Comparison of ENCODE assay signal across 13 cellular contexts in the genomic region with DNA sequence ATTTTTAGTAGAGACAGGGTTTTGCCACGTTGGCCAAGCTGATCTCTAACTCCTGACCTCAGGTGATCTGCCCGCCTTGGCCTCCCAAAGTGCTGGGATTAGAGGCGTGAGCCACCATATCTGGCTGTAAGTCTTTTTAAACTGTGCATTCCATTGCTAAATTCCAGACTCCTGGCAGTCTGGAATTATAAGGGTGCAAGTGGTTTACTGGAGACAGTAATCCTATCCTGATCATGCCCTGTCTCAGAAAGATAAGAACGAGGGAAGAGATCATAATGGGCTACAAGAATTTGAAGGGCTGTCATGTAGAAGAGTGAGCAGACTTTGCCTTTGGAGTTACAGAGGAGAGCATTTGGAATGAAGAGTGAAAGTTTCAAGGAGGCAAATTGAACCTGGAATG. TPM values are rescaled to one million over a fixed set of nuclear protein-coding genes. Genes with fewer than 3 reads are reported as not detected.
DNase-seq lines count a peak whose midpoint lies in the region; TF ChIP-seq lines count a peak whose summit lies in the region.
"Had no signal": no experiment of that assay in that cellular context is flagged by ENCODE, and none has a peak within 500 bp of the region (broad histone marks: within the 10 kb centered on the region; RNA-seq: fewer than 3 reads in every experiment).

No MANE protein-coding gene starts in this region.

- no peak overlapping the region for H3K18ac ChIP-seq in trophoblast cell (ENCODE audit: low read length)

- no peak overlapping the region for H2BK12ac ChIP-seq in trophoblast cell (ENCODE audit: low read length)

- H3K4me3 Mint-ChIP-seq in immature natural killer cell = no peak overlapping the region
- H3K4me3 Mint-ChIP-seq: B cell; CD4-positive, CD25-positive, alpha-beta regulatory T cell; CD8-positive, alpha-beta memory T cell had no signal

- no peak for TF ChIP-seq CTCF in BE2C (IDR thresholded peaks at IDR 0.05; ENCODE audit: low read depth, low read length)

- H3K4me1 ChIP-seq in BE2C (peaks cover 37% of the 10 kb centered on the region), trophoblast cell (ENCODE audit: control insufficient read depth in 1 of 2, insufficient read depth in 2 of 2, low read length in 2 of 2) (peaks cover 3 to 15% of the 10 kb centered on the region in 2 experiments)

- H3K4me2 ChIP-seq in trophoblast cell (ENCODE audit: low read length) = peak overlapping the region; percentile 45

- H3K9me3 ChIP-seq in BE2C (no peaks in the 10 kb centered on the region), trophoblast cell (ENCODE audit: insufficient read depth, low read depth, low read length) (no peaks in the 10 kb centered on the region)
- H3K9me3 ChIP-seq: HAP-1 had no signal

- H3K9ac ChIP-seq in trophoblast cell (ENCODE audit: low read length) = peak overlapping the region; percentile 2
- H3K9ac ChIP-seq: GM23248 had no signal

- no peak overlapping the region for H2AK5ac ChIP-seq in trophoblast cell (ENCODE audit: low read length)

- H2BK5ac ChIP-seq in trophoblast cell (ENCODE audit: low read depth, low read length, poor library complexity) = peak overlapping the region; percentile 71

- H3K36me3 Mint-ChIP-seq in immature natural killer cell = peaks cover 0 to 5% (median 0%) of the 10 kb centered on the region in 3 donors
- H3K36me3 Mint-ChIP-seq: CD4-positive, CD25-positive, alpha-beta regulatory T cell had no signal

- H3K36me3 ChIP-seq in BE2C = no peaks in the 10 kb centered on the region
- peaks cover 8 to 18% of the 10 kb centered on the region in 2 experiments for H3K36me3 ChIP-seq in trophoblast cell (ENCODE audit: control insufficient read depth in 1 of 2, insufficient read depth in 2 of 2, low read length in 2 of 2)
- H3K36me3 ChIP-seq: HAP-1 had no signal

- H3K27ac ChIP-seq in trophoblast cell (ENCODE audit: low read depth, low read length) = peak overlapping the region; percentile 95
- H3K27ac ChIP-seq: GM23248 had no signal

- peaks cover 2% of the 10 kb centered on the region for H3K79me2 ChIP-seq in trophoblast cell (ENCODE audit: control insufficient read depth, insufficient read depth, low read length, poor library complexity)

- no peak overlapping the region for H3K27ac Mint-ChIP-seq in immature natural killer cell
- H3K27ac Mint-ChIP-seq: B cell; CD4-positive, CD25-positive, alpha-beta regulatory T cell; CD8-positive, alpha-beta memory T cell had no signal

- peak overlapping the region; percentile 70 for H4K91ac ChIP-seq in trophoblast cell (ENCODE audit: low read depth, low read length)

- no peak overlapping the region for H4K8ac ChIP-seq in trophoblast cell (ENCODE audit: low read depth, low read length)

- H3K27me3 ChIP-seq in BE2C (no peaks in the 10 kb centered on the region), trophoblast cell (ENCODE audit: insufficient read depth, low read length) (no peaks in the 10 kb centered on the region)

- H3K14ac ChIP-seq in trophoblast cell (ENCODE audit: low read length) = no peak overlapping the region

- H3K23ac ChIP-seq in trophoblast cell (ENCODE audit: low read length) = no peak overlapping the region

- H3K4me3 ChIP-seq in BE2C (ENCODE audit: low read depth, low read length) = peak overlapping the region; percentile 14; the same call in 1 of the 2 replicates
- H3K4me3 ChIP-seq in trophoblast cell (ENCODE audit: low read depth, low read length) = peak overlapping the region; percentile 51
- H3K4me3 ChIP-seq: GM23248, HAP-1 had no signal

- no peak overlapping the region for H3K4ac ChIP-seq in trophoblast cell (ENCODE audit: low read depth, low read length)

- peaks cover 0 to 5% (median 2%) of the 10 kb centered on the region in 3 donors for H3K27me3 Mint-ChIP-seq in immature natural killer cell (ENCODE audit: low read depth in 3 of 3)
- H3K27me3 Mint-ChIP-seq: B cell had no signal

- H3K4me1 Mint-ChIP-seq in immature natural killer cell = no peaks in the 10 kb centered on the region

- H3K9me3 Mint-ChIP-seq in immature natural killer cell = no peaks in the 10 kb centered on the region
- H3K9me3 Mint-ChIP-seq: CD4-positive, CD25-positive, alpha-beta regulatory T cell; CD8-positive, alpha-beta memory T cell had no signal

- DNase-seq in BE2C (no peak), SK-N-DZ (ENCODE audit: low spot score) (peak; percentile 67), islet precursor cell (peak; percentile 75), trophoblast cell (peak; percentile 76 to 91), immature natural killer cell (no peak)
- DNase-seq in stimulated activated CD4-positive, alpha-beta T cell treated with anti-CD3 and anti-CD28 coated beads, Interleukin-2, amount 100 ng/mL, for 24 hours = no peak
- DNase-seq: C1 segment of cervical spinal cord; CD4-positive, CD25-positive, alpha-beta regulatory T cell; CD8-positive, alpha-beta memory T cell; COR-L47; GM23248 had no signal

- H4K12ac ChIP-seq in trophoblast cell (ENCODE audit: low read depth, low read length) = no peak overlapping the region

- WGBS in trophoblast cell (ENCODE audit: extremely low coverage, insufficient coverage, insufficient read length) = no CpG with 5 or more reads among the region's 4 CpGs

- H2AFZ ChIP-seq in trophoblast cell (ENCODE audit: insufficient read depth, low read length, poor library complexity) = no peak overlapping the region
- H2AFZ ChIP-seq: GM23248 had no signal

- H2BK120ac ChIP-seq in trophoblast cell (ENCODE audit: insufficient read depth, low read length, poor library complexity) = peak overlapping the region; percentile 29

- H3K79me1 ChIP-seq in trophoblast cell (ENCODE audit: low read length) = peaks cover 22% of the 10 kb centered on the region

RNA-seq across cellular contexts. Expression of a gene that starts 6.8 kb away (rescaled TPM):
- 12.2 TPM for polyA plus RNA-seq in BE2C (2012; ENCODE audit: insufficient read depth, insufficient read length, low read depth)
- 18.4 and 19.1 TPM in 2 replicates for polyA plus RNA-seq in SK-N-DZ (2014; cell fraction: cytosol; rRNA removed)
- polyA plus RNA-seq in SK-N-DZ (2014; cell fraction: nucleus; rRNA removed) = 31.2 and 49.7 TPM in 2 replicates
- 46.9 and 48.0 TPM in 2 replicates for polyA plus RNA-seq in trophoblast cell (2013)
- polyA plus RNA-seq in immature natural killer cell = 1 to 10 TPM in 2 of 3 donors, not detected in 1; 1.2 TPM

RNA-seq across cellular contexts. Expression of a gene that starts 26.6 kb away (rescaled TPM):
- polyA plus RNA-seq in BE2C (2012; ENCODE audit: insufficient read depth, insufficient read length, low read depth) = 5.9 TPM
- polyA plus RNA-seq in SK-N-DZ (2014; cell fraction: cytosol; rRNA removed) = 31.4 and 57.6 TPM in 2 replicates
- 12.0 and 16.9 TPM in 2 replicates for polyA plus RNA-seq in SK-N-DZ (2014; cell fraction: nucleus; rRNA removed)
- polyA plus RNA-seq in trophoblast cell (2013) = 65.5 and 68.0 TPM in 2 replicates
- 10 to 100 TPM in 1 of 3 donors, 1 to 10 TPM in 1, under 1 TPM in 1; 0.91 to 19.0 (median 9.8) TPM for polyA plus RNA-seq in immature natural killer cell

Comparison
In these comparisons a context has a peak if more than half of its experiments do, and no peak if none do; other contexts are left out.
1. DNase-seq: peak in SK-N-DZ (single experiment), islet precursor cell (single experiment) and trophoblast cell (2 of 2); none in BE2C (single experiment), immature natural killer cell (0 of 3) and stimulated activated CD4-positive, alpha-beta T cell treated with anti-CD3 and anti-CD28 coated beads, Interleukin-2, amount 100 ng/mL, for 24 hours (0 of 2).